10 cellular contexts compared by ENCODE assay signal in genomic region chr16:16062023-16062932, GRCh38.
DNase-seq lines count a peak whose midpoint lies in the region; ATAC-seq lines count a peak whose summit lies in the region.
"Had no signal": no experiment of that assay in that cellular context is flagged by ENCODE, and none has a peak within 500 bp of the region (broad histone marks: within the 10 kb centered on the region; RNA-seq: fewer than 3 reads in every experiment).

No MANE protein-coding gene starts in this region.

- H3K4me1 ChIP-seq in Karpas-422 (ENCODE audit: low read length) (peaks cover 26% of the 10 kb centered on the region), muscle layer of colon (ENCODE audit: insufficient read depth, low read length) (peaks cover 70% of the 10 kb centered on the region), SJCRH30 (no peaks in the 10 kb centered on the region; the same call in 1 of the 2 replicates)

- peaks cover 17% of the 10 kb centered on the region for H3K79me2 ChIP-seq in Karpas-422 (ENCODE audit: low read length)

- no peaks in the 10 kb centered on the region for H3K9me3 Mint-ChIP-seq in activated T-helper 2 cell treated with anti-CD3 and anti-CD28 coated beads, Interferon-gamma antibody, Interleukin-2, Interleukin-4, amounts not matched to agents 10 μg/mL and 5 μg/mL and 100 μg/mL, durations not matched to agents 14 hours and 24 hours and 36 hours

- intact Hi-C loops in activated T-helper 2 cell treated with anti-CD3 and anti-CD28 coated beads, Interferon-gamma antibody, Interleukin-2, Interleukin-4, amounts not matched to agents 10 μg/mL and 5 μg/mL and 100 μg/mL, durations not matched to agents 14 hours and 24 hours and 36 hours (cut with micrococcal nuclease), result no loop called here

- H3K4me3 ChIP-seq in Karpas-422 (ENCODE audit: low read length) (no peak overlapping the region), muscle layer of colon (ENCODE audit: low read depth in 1 of 2, low read length in 2 of 2) (peak overlapping the region in 1 of 2 donors; percentile 12), SJCRH30 (no peak overlapping the region)
- H3K4me3 ChIP-seq: smooth muscle cell had no signal

- H3K27me3 ChIP-seq in Karpas-422 (ENCODE audit: low read length), result no peaks in the 10 kb centered on the region
- no peaks in the 10 kb centered on the region for H3K27me3 ChIP-seq in muscle layer of colon (ENCODE audit: control insufficient read depth in 1 of 2, insufficient read depth in 2 of 2, low read length in 2 of 2)
- no peaks in the 10 kb centered on the region for H3K27me3 ChIP-seq in SJCRH30

- ATAC-seq in HG02678 (IDR thresholded peaks at IDR 0.05; ENCODE audit: unreplicated experiment) (no peak), HG02885 (IDR thresholded peaks at IDR 0.05; ENCODE audit: poor library complexity, unreplicated experiment) (no peak)

- H2AFZ ChIP-seq in Karpas-422 (ENCODE audit: low read length), result no peak overlapping the region

- H3K9me3 ChIP-seq in Karpas-422 (ENCODE audit: low read length) (no peaks in the 10 kb centered on the region), muscle layer of colon (ENCODE audit: low read length) (no peaks in the 10 kb centered on the region), SJCRH30 (replicated peaks) (no peaks in the 10 kb centered on the region)

- no peak overlapping the region for H3K4me3 Mint-ChIP-seq in activated T-helper 2 cell treated with anti-CD3 and anti-CD28 coated beads, Interferon-gamma antibody, Interleukin-2, Interleukin-4, amounts not matched to agents 10 μg/mL and 5 μg/mL and 100 μg/mL, durations not matched to agents 14 hours and 24 hours and 36 hours (ENCODE audit: low read depth)

- DNase-seq in GDM1 (lab: John Stamatoyannopoulos, UW) (peak; percentile 97), Karpas-422 (no peak), SJCRH30 (no peak), NCI-H2227 treated with DMSO at 0.1 percent for 48 hours (lab: John Stamatoyannopoulos, UW) (no peak)
- DNase-seq in activated T-helper 2 cell treated with anti-CD3 and anti-CD28 coated beads, Interferon-gamma antibody, Interleukin-2, Interleukin-4, amounts not matched to agents 10 μg/mL and 5 μg/mL and 100 μg/mL, durations not matched to agents 14 hours and 24 hours and 36 hours (ENCODE audit: low spot score), result peak; percentile 53
- DNase-seq: anterior cingulate cortex had no signal

- H3K9me2 ChIP-seq in Karpas-422 (replicated peaks; ENCODE audit: insufficient read depth, low read length), result no peaks in the 10 kb centered on the region

- H3K27ac Mint-ChIP-seq in activated T-helper 2 cell treated with anti-CD3 and anti-CD28 coated beads, Interferon-gamma antibody, Interleukin-2, Interleukin-4, amounts not matched to agents 10 μg/mL and 5 μg/mL and 100 μg/mL, durations not matched to agents 14 hours and 24 hours and 36 hours, result peak overlapping the region; percentile 58

- H3K27ac ChIP-seq in Karpas-422 (ENCODE audit: low read length), result peak overlapping the region; percentile 34; the same call in 1 of the 2 replicates
- H3K27ac ChIP-seq in muscle layer of colon (ENCODE audit: low read depth, low read length), result peak overlapping the region; percentile 62
- no peak overlapping the region for H3K27ac ChIP-seq in SJCRH30

- no peaks in the 10 kb centered on the region for H4K20me1 ChIP-seq in Karpas-422 (ENCODE audit: insufficient read depth, low read depth, low read length)

- H3K9ac ChIP-seq in Karpas-422 (ENCODE audit: low read length), result no peak overlapping the region
- no peak overlapping the region for H3K9ac ChIP-seq in muscle layer of colon (ENCODE audit: low read length)

- H3K4me2 ChIP-seq in Karpas-422 (ENCODE audit: low read depth, low read length, poor library complexity, severe bottlenecking), result no peak overlapping the region
- H3K4me2 ChIP-seq: smooth muscle cell had no signal

- H3K27me3 Mint-ChIP-seq in activated T-helper 2 cell treated with anti-CD3 and anti-CD28 coated beads, Interferon-gamma antibody, Interleukin-2, Interleukin-4, amounts not matched to agents 10 μg/mL and 5 μg/mL and 100 μg/mL, durations not matched to agents 14 hours and 24 hours and 36 hours (ENCODE audit: low read depth), result no peaks in the 10 kb centered on the region

- H3K36me3 ChIP-seq in Karpas-422 (ENCODE audit: insufficient read depth, low read length) (peaks cover 18% of the 10 kb centered on the region), muscle layer of colon (ENCODE audit: insufficient read depth, low read length) (peaks cover 8% of the 10 kb centered on the region), SJCRH30 (no peaks in the 10 kb centered on the region)

- peaks cover 29% of the 10 kb centered on the region for H3K4me1 Mint-ChIP-seq in activated T-helper 2 cell treated with anti-CD3 and anti-CD28 coated beads, Interferon-gamma antibody, Interleukin-2, Interleukin-4, amounts not matched to agents 10 μg/mL and 5 μg/mL and 100 μg/mL, durations not matched to agents 14 hours and 24 hours and 36 hours (ENCODE audit: low read depth)

- H3K36me3 Mint-ChIP-seq in activated T-helper 2 cell treated with anti-CD3 and anti-CD28 coated beads, Interferon-gamma antibody, Interleukin-2, Interleukin-4, amounts not matched to agents 10 μg/mL and 5 μg/mL and 100 μg/mL, durations not matched to agents 14 hours and 24 hours and 36 hours (ENCODE audit: low read depth), result peaks cover 77% of the 10 kb centered on the region

Comparison
In these comparisons a context has a peak if more than half of its experiments do, and no peak if none do; other contexts are left out.
1. DNase-seq: peak in GDM1 (single experiment) and activated T-helper 2 cell treated with anti-CD3 and anti-CD28 coated beads, Interferon-gamma antibody, Interleukin-2, Interleukin-4, amounts not matched to agents 10 μg/mL and 5 μg/mL and 100 μg/mL, durations not matched to agents 14 hours and 24 hours and 36 hours (single experiment); none in Karpas-422 (single experiment), SJCRH30 (0 of 2) and NCI-H2227 treated with DMSO at 0.1 percent for 48 hours (single experiment).